1 cellular context compared by ENCODE assay signal in genomic region chr5:62322484-62322883, GRCh38.
A peak's percentile ranks its signal among the peaks of the same experiment; 100 is the strongest.
TF ChIP-seq lines count a peak whose summit lies in the region.

No MANE protein-coding gene starts in this region.

TF ChIP-seq in HepG2, 621 proteins besides CTCF, POLR2A, EP300 and RAD21 (continued from another document and continues in another):
- TF ChIP-seq ZBTB40 (IDR thresholded peaks at IDR 0.05) (no peak), ZBTB40 (CRISPR knock-in tag; IDR thresholded peaks at IDR 0.05) (no peak), ZMYM3 (CRISPR knock-in tag; IDR thresholded peaks at IDR 0.05) (no peak), ZNF280D (CRISPR knock-in tag; IDR thresholded peaks at IDR 0.05) (no peak), CREB1 (IDR thresholded peaks at IDR 0.05) (no peak), CREB1 (CRISPR knock-in tag; IDR thresholded peaks at IDR 0.05) (no peak), TBP (CRISPR knock-in tag; IDR thresholded peaks at IDR 0.05) (no peak), ZNF672 (CRISPR knock-in tag; IDR thresholded peaks at IDR 0.05) (no peak), HES4 (CRISPR knock-in tag; IDR thresholded peaks at IDR 0.05; ENCODE audit: borderline replicate concordance) (no peak), ZNF703 (CRISPR knock-in tag; IDR thresholded peaks at IDR 0.05; ENCODE audit: borderline replicate concordance) (no peak), RARA (CRISPR knock-in tag; IDR thresholded peaks at IDR 0.05) (peak; percentile 49), GTF3A (CRISPR knock-in tag; conservative IDR thresholded peaks at IDR 0.05) (no peak), POLR2AphosphoS2 (IDR thresholded peaks at IDR 0.05; ENCODE audit: low read depth, low read length) (no peak), U2AF2 (IDR thresholded peaks at IDR 0.05; ENCODE audit: low read depth, low read length) (no peak), SPEN (CRISPR knock-in tag; IDR thresholded peaks at IDR 0.05; ENCODE audit: low read depth) (no peak), ISL2 (CRISPR knock-in tag; IDR thresholded peaks at IDR 0.05) (no peak; the same call in 1 of the 2 replicates), CENPX (CRISPR knock-in tag; IDR thresholded peaks at IDR 0.05) (no peak), IRF2 (CRISPR knock-in tag; IDR thresholded peaks at IDR 0.05) (no peak), HHEX (CRISPR knock-in tag; IDR thresholded peaks at IDR 0.05) (peak; percentile 97), ZNF761 (CRISPR knock-in tag; conservative IDR thresholded peaks at IDR 0.05) (no peak), USF2 (IDR thresholded peaks at IDR 0.05; ENCODE audit: low read depth, low read length) (no peak), USF2 (CRISPR knock-in tag; IDR thresholded peaks at IDR 0.05; ENCODE audit: borderline replicate concordance) (no peak), TEAD3 (CRISPR knock-in tag; optimal IDR thresholded peaks at IDR 0.05; ENCODE audit: borderline replicate concordance) (peak; percentile 68), TOE1 (CRISPR knock-in tag; IDR thresholded peaks at IDR 0.05) (no peak), PRPF4 (IDR thresholded peaks at IDR 0.05; ENCODE audit: low read depth, low read length, poor library complexity, severe bottlenecking) (no peak), CAMTA2 (CRISPR knock-in tag; IDR thresholded peaks at IDR 0.05; ENCODE audit: borderline replicate concordance) (no peak), RNF2 (conservative IDR thresholded peaks at IDR 0.05; ENCODE audit: low read depth) (no peak), ZKSCAN5 (CRISPR knock-in tag; IDR thresholded peaks at IDR 0.05) (no peak), SMARCC2 (IDR thresholded peaks at IDR 0.05) (no peak), NFE2L2 (IDR thresholded peaks at IDR 0.05; ENCODE audit: low read length) (no peak), TFDP2 (CRISPR knock-in tag; IDR thresholded peaks at IDR 0.05) (no peak), ZNF337 (CRISPR knock-in tag; IDR thresholded peaks at IDR 0.05; ENCODE audit: borderline replicate concordance, low read depth) (no peak), ZNF513 (CRISPR knock-in tag; conservative IDR thresholded peaks at IDR 0.05) (no peak), MTF2 (CRISPR knock-in tag; IDR thresholded peaks at IDR 0.05; ENCODE audit: borderline replicate concordance) (no peak), ZNF12 (CRISPR knock-in tag; IDR thresholded peaks at IDR 0.05) (no peak), ZBTB4 (CRISPR knock-in tag; IDR thresholded peaks at IDR 0.05; ENCODE audit: borderline replicate concordance) (no peak), HMGA1 (CRISPR knock-in tag; conservative IDR thresholded peaks at IDR 0.05) (no peak), ZNF124 (CRISPR knock-in tag; IDR thresholded peaks at IDR 0.05) (no peak), ZBTB26 (CRISPR knock-in tag; IDR thresholded peaks at IDR 0.05; ENCODE audit: borderline replicate concordance) (no peak), GMEB1 (CRISPR knock-in tag; IDR thresholded peaks at IDR 0.05; ENCODE audit: borderline replicate concordance) (no peak)
